33 cellular contexts compared by ENCODE assay signal in genomic region chr4:37467223-37467622, GRCh38.
"Had no signal": no experiment of that assay in that cellular context is flagged by ENCODE, and none has a peak within 500 bp of the region (broad histone marks: within the 10 kb centered on the region; RNA-seq: fewer than 3 reads in every experiment).

No MANE protein-coding gene starts in this region.

- H3K4me1 Mint-ChIP-seq: activated CD4-positive, alpha-beta T cell treated with anti-CD3 and anti-CD28 coated beads, Interleukin-2, amount 10 ng/mL, durations not matched to agents 24 days and 14 days; activated T-helper 17 cell treated with anti-CD3 and anti-CD28 coated beads, Interleukin-2, amount 50 U/mL, for 72 hours had no signal

- H3K27ac Mint-ChIP-seq: activated B cell treated with CpG ODN at 0.5 μM for 24 hours; activated CD4-positive, alpha-beta memory T cell treated with anti-CD3 and anti-CD28 coated beads for 36 hours; activated CD4-positive, alpha-beta T cell treated with anti-CD3 and anti-CD28 coated beads, Interleukin-2, amount 10 ng/mL, durations not matched to agents 24 days and 14 days; activated CD8-positive, alpha-beta T cell treated with anti-CD3 and anti-CD28 coated beads for 36 hours; activated naive CD4-positive, alpha-beta T cell treated with anti-CD3 and anti-CD28 coated beads for 36 hours; activated naive CD4-positive, alpha-beta T cell treated with anti-CD3 and anti-CD28 coated beads, Interleukin-2, amount 50 U/mL, for 72 hours; activated naive CD8-positive, alpha-beta T cell treated with anti-CD3 and anti-CD28 coated beads for 36 hours; activated T-cell treated with anti-CD3 and anti-CD28 coated beads, Interleukin-2, amount 50 U/mL, for 72 hours; activated T-helper 1 cell treated with anti-CD3 and anti-CD28 coated beads, Interleukin-12 subunit alpha, Interleukin-12 subunit beta, Interleukin-2, Interleukin-4 antibody, amounts not matched to agents 30 ng/mL and 10 ng/mL and 1 ng/mL, durations not matched to agents 14 hours and 24 hours and 36 hours; activated T-helper 17 cell treated with anti-CD3 and anti-CD28 coated beads, Interleukin-2, amount 50 U/mL, for 72 hours; T-helper 1 cell treated with Interleukin-12 subunit alpha and Interleukin-12 subunit beta and Interleukin-4 antibody, amounts not matched to agents 30 μg/mL and 1 μg/mL, for 36 hours; T-helper 2 cell treated with Interferon-gamma antibody and Interleukin-4, amounts not matched to agents 5 μg/mL and 100 μg/mL, for 36 hours had no signal

- H3K4me3 Mint-ChIP-seq: activated B cell treated with CpG ODN at 0.5 μM for 24 hours; activated CD4-positive, alpha-beta memory T cell treated with anti-CD3 and anti-CD28 coated beads for 36 hours; activated CD4-positive, alpha-beta T cell treated with anti-CD3 and anti-CD28 coated beads, Interleukin-2, amount 10 ng/mL, durations not matched to agents 24 days and 14 days; activated CD8-positive, alpha-beta T cell treated with anti-CD3 and anti-CD28 coated beads for 36 hours; activated naive CD4-positive, alpha-beta T cell treated with anti-CD3 and anti-CD28 coated beads for 36 hours; activated naive CD8-positive, alpha-beta T cell treated with anti-CD3 and anti-CD28 coated beads for 36 hours; activated T-cell treated with anti-CD3 and anti-CD28 coated beads, Interleukin-2, amount 50 U/mL, for 4 hours; activated T-cell treated with anti-CD3 and anti-CD28 coated beads, Interleukin-2, amount 50 U/mL, for 72 hours; activated T-helper 1 cell treated with anti-CD3 and anti-CD28 coated beads, Interleukin-12 subunit alpha, Interleukin-12 subunit beta, Interleukin-2, Interleukin-4 antibody, amounts not matched to agents 30 ng/mL and 10 ng/mL and 1 ng/mL, durations not matched to agents 14 hours and 24 hours and 36 hours; activated T-helper 17 cell treated with anti-CD3 and anti-CD28 coated beads, Interleukin-2, amount 50 U/mL, for 72 hours; T-helper 1 cell treated with Interleukin-12 subunit alpha and Interleukin-12 subunit beta and Interleukin-4 antibody, amounts not matched to agents 30 μg/mL and 1 μg/mL, for 36 hours; T-helper 2 cell treated with Interferon-gamma antibody and Interleukin-4, amounts not matched to agents 5 μg/mL and 100 μg/mL, for 36 hours had no signal

- DNase-seq: activated B cell treated with CpG ODN at 0.5 μM for 24 hours; activated CD4-positive, alpha-beta memory T cell treated with anti-CD3 and anti-CD28 coated beads for 36 hours; activated CD4-positive, alpha-beta T cell treated with anti-CD3 and anti-CD28 coated beads for 4 hours; activated CD4-positive, alpha-beta T cell treated with anti-CD3 and anti-CD28 coated beads, Interleukin-2, amount 10 ng/mL, durations not matched to agents 24 days and 14 days; activated CD4-positive, alpha-beta T cell treated with anti-CD3 and anti-CD28 coated beads, Interleukin-2, amount 50 U/mL, for 1 hour; activated CD4-positive, alpha-beta T cell treated with anti-CD3 and anti-CD28 coated beads, Interleukin-2, amount 50 U/mL, for 4 hours; activated CD4-positive, CD25-positive, alpha-beta regulatory T cell treated with anti-CD3 and anti-CD28 coated beads, Interleukin-2, amount 50 U/mL, for 72 hours; activated CD8-positive, alpha-beta memory T cell treated with anti-CD3 and anti-CD28 coated beads, Interleukin-2, amount 50 U/mL, for 4 hours; activated CD8-positive, alpha-beta T cell treated with anti-CD3 and anti-CD28 coated beads for 36 hours; activated effector memory CD4-positive, alpha-beta T cell treated with anti-CD3 and anti-CD28 coated beads, Interleukin-2, amount 50 U/mL, for 16 hours; activated gamma-delta T cell treated with Interleukin-2 at 50 U/mL for 16 hours; activated naive CD4-positive, alpha-beta T cell; activated naive CD4-positive, alpha-beta T cell treated with anti-CD3 and anti-CD28 coated beads for 36 hours; activated naive CD4-positive, alpha-beta T cell treated with anti-CD3 and anti-CD28 coated beads, Interleukin-2, amount 50 U/mL, for 16 hours; activated naive CD8-positive, alpha-beta T cell treated with anti-CD3 and anti-CD28 coated beads for 36 hours; activated T-cell treated with anti-CD3 and anti-CD28 coated beads for 4 hours; activated T-cell treated with anti-CD3 and anti-CD28 coated beads, Interleukin-2, amount 50 U/mL, for 1 hour; activated T-cell treated with anti-CD3 and anti-CD28 coated beads, Interleukin-2, amount 50 U/mL, for 4 hours; activated T-cell treated with anti-CD3 and anti-CD28 coated beads, Interleukin-2, amount 50 U/mL, for 72 hours; adrenal gland; amniotic stem cell; aorta; body of pancreas; brain microvascular endothelial cell; central memory CD4-positive, alpha-beta T cell; T-helper 1 cell; T-helper 2 cell; T-helper 9 cell had no signal

- ATAC-seq: activated CD8-positive, alpha-beta T cell treated with anti-CD3 and anti-CD28 coated beads for 36 hours; activated naive CD4-positive, alpha-beta T cell treated with anti-CD3 and anti-CD28 coated beads, Interleukin-2, amount 50 U/mL, for 72 hours; activated T-cell treated with anti-CD3 and anti-CD28 coated beads, Interleukin-2, amount 50 U/mL, for 4 hours; activated T-cell treated with anti-CD3 and anti-CD28 coated beads, Interleukin-2, amount 50 U/mL, for 72 hours; activated T-helper 17 cell treated with anti-CD3 and anti-CD28 coated beads, Interleukin-2, amount 50 U/mL, for 72 hours; body of pancreas had no signal

- H3K36me3 Mint-ChIP-seq: activated CD4-positive, alpha-beta memory T cell treated with anti-CD3 and anti-CD28 coated beads for 36 hours; activated naive CD4-positive, alpha-beta T cell treated with anti-CD3 and anti-CD28 coated beads, Interleukin-2, amount 50 U/mL, for 72 hours; activated naive CD8-positive, alpha-beta T cell treated with anti-CD3 and anti-CD28 coated beads for 36 hours had no signal

- H3K9me3 Mint-ChIP-seq: activated B cell treated with CpG ODN at 0.5 μM for 24 hours; activated CD4-positive, alpha-beta memory T cell treated with anti-CD3 and anti-CD28 coated beads for 36 hours; activated CD4-positive, alpha-beta T cell treated with anti-CD3 and anti-CD28 coated beads, Interleukin-2, amount 10 ng/mL, durations not matched to agents 24 days and 14 days; activated CD8-positive, alpha-beta T cell treated with anti-CD3 and anti-CD28 coated beads for 36 hours; activated naive CD4-positive, alpha-beta T cell treated with anti-CD3 and anti-CD28 coated beads for 36 hours; activated naive CD4-positive, alpha-beta T cell treated with anti-CD3 and anti-CD28 coated beads, Interleukin-2, amount 50 U/mL, for 72 hours; activated naive CD8-positive, alpha-beta T cell treated with anti-CD3 and anti-CD28 coated beads for 36 hours; activated T-cell treated with anti-CD3 and anti-CD28 coated beads, Interleukin-2, amount 50 U/mL, for 4 hours; activated T-cell treated with anti-CD3 and anti-CD28 coated beads, Interleukin-2, amount 50 U/mL, for 72 hours; activated T-helper 1 cell treated with anti-CD3 and anti-CD28 coated beads, Interleukin-12 subunit alpha, Interleukin-12 subunit beta, Interleukin-2, Interleukin-4 antibody, amounts not matched to agents 30 ng/mL and 10 ng/mL and 1 ng/mL, durations not matched to agents 14 hours and 24 hours and 36 hours; activated T-helper 17 cell treated with anti-CD3 and anti-CD28 coated beads, Interleukin-2, amount 50 U/mL, for 72 hours; T-helper 1 cell treated with Interleukin-12 subunit alpha and Interleukin-12 subunit beta and Interleukin-4 antibody, amounts not matched to agents 30 μg/mL and 1 μg/mL, for 36 hours; T-helper 2 cell treated with Interferon-gamma antibody and Interleukin-4, amounts not matched to agents 5 μg/mL and 100 μg/mL, for 36 hours had no signal
